In genomic region chr17:80414803-80415625, GRCh38 we compare ENCODE assay signal across 8 cellular contexts. TPM values are rescaled to one million over a fixed set of nuclear protein-coding genes. Genes with fewer than 3 reads are reported as not detected.
DNase-seq lines count a peak whose midpoint lies in the region; ATAC-seq and TF ChIP-seq lines count a peak whose summit lies in the region.

Gene ENDOV, plus strand, starts transcription at chr17:80415167. Its CDS starts 28 bp downstream, at chr17:80415195.

- peak within 1 kb of the TSS; percentile 83; the same call in 1 of the 2 replicates for H2AFZ ChIP-seq in Karpas-422 (ENCODE audit: low read length)

- H3K36me3 ChIP-seq in Karpas-422 (ENCODE audit: insufficient read depth, low read length) (no peaks in the 10 kb centered on the region), Peyer's patch (peaks cover 0 to 12% (median 0%) of the 10 kb centered on the region in 3 donors), mucosa of stomach (ENCODE audit: control insufficient read depth, insufficient read depth, low read length) (no peaks in the 10 kb centered on the region)

- peak in 1 of 6 experiments; percentile 6 for TF ChIP-seq CTCF in Peyer's patch (IDR thresholded peaks at IDR 0.05)

- H3K4me2 ChIP-seq in Karpas-422 (ENCODE audit: low read depth, low read length, poor library complexity, severe bottlenecking) = peak within 1 kb of the TSS; percentile 73

- peak within 1 kb of the TSS; percentile 76 for H3K9ac ChIP-seq in Karpas-422 (ENCODE audit: low read length)
- H3K9ac ChIP-seq in mucosa of stomach (ENCODE audit: low read length) = peak within 1 kb of the TSS; percentile 93

- H3K9me3 Mint-ChIP-seq in activated T-cell treated with anti-CD3 and anti-CD28 coated beads, Interleukin-2, amount 50 U/mL, for 4 hours = no peaks in the 10 kb centered on the region

- H3K27me3 ChIP-seq in Karpas-422 (ENCODE audit: low read length) (no peaks in the 10 kb centered on the region), Peyer's patch (no peaks in the 10 kb centered on the region), mucosa of stomach (ENCODE audit: control insufficient read depth, insufficient read depth, low read length) (no peaks in the 10 kb centered on the region)

- peaks cover 27% of the 10 kb centered on the region for H3K4me1 Mint-ChIP-seq in activated T-cell treated with anti-CD3 and anti-CD28 coated beads, Interleukin-2, amount 50 U/mL, for 4 hours (ENCODE audit: low read depth)

- TF ChIP-seq POLR2A in Peyer's patch (IDR thresholded peaks at IDR 0.05) = peak in 1 of 2 donors; percentile 65

- DNase-seq in DMS53 treated with DMSO at 0.1 percent for 48 hours (lab: John Stamatoyannopoulos, UW; ENCODE audit: unreplicated experiment) (peak; percentile 92), Karpas-422 (peak; percentile 97), Peyer's patch (peak; percentile 93 to 97 (median 97))
- peak; percentile 93 for DNase-seq in activated T-cell treated with anti-CD3 and anti-CD28 coated beads, Interleukin-2, amount 50 U/mL, for 4 hours
- peak; percentile 83 to 90 for DNase-seq in stimulated activated CD8-positive, alpha-beta memory T cell treated with anti-CD3 and anti-CD28 coated beads, Interleukin-4, amount 100 ng/mL, for 4 hours (ENCODE audit: low read depth in 2 of 2, low spot score in 1 of 2)

- peaks cover 11% of the 10 kb centered on the region for H3K4me1 ChIP-seq in Karpas-422 (ENCODE audit: low read length)
- peaks cover 0 to 29% (median 5%) of the 10 kb centered on the region in 4 donors for H3K4me1 ChIP-seq in Peyer's patch
- peaks cover 19% of the 10 kb centered on the region for H3K4me1 ChIP-seq in mucosa of stomach (ENCODE audit: control insufficient read depth, insufficient read depth, low read length)

- H3K4me3 Mint-ChIP-seq in activated T-cell treated with anti-CD3 and anti-CD28 coated beads, Interleukin-2, amount 50 U/mL, for 4 hours = peak within 1 kb of the TSS; percentile 86

- H3K36me3 Mint-ChIP-seq in activated T-cell treated with anti-CD3 and anti-CD28 coated beads, Interleukin-2, amount 50 U/mL, for 4 hours (ENCODE audit: insufficient read depth) = peaks cover 6% of the 10 kb centered on the region

- H3K79me2 ChIP-seq in Karpas-422 (ENCODE audit: low read length) = peaks cover 4% of the 10 kb centered on the region; the same call in 1 of the 2 replicates

- ATAC-seq in GM21825 (IDR thresholded peaks at IDR 0.05; ENCODE audit: unreplicated experiment) (peak; percentile 91), esophagus mucosa (peak; percentile 93)
- ATAC-seq in activated T-cell treated with anti-CD3 and anti-CD28 coated beads, Interleukin-2, amount 50 U/mL, for 4 hours = peak; percentile 93 to 94

- H3K4me3 ChIP-seq in Karpas-422 (ENCODE audit: low read length) (peak within 1 kb of the TSS; percentile 79), Peyer's patch (peak within 1 kb of the TSS; percentile 65 to 87 (median 66)), mucosa of stomach (ENCODE audit: low read length) (peak within 1 kb of the TSS; percentile 97)

- no peaks in the 10 kb centered on the region for H3K9me3 ChIP-seq in Karpas-422 (ENCODE audit: low read length)
- no peaks in the 10 kb centered on the region for H3K9me3 ChIP-seq in Peyer's patch
- H3K9me3 ChIP-seq in mucosa of stomach (ENCODE audit: control insufficient read depth, low read length) = no peaks in the 10 kb centered on the region

- H4K20me1 ChIP-seq in Karpas-422 (ENCODE audit: insufficient read depth, low read depth, low read length) = no peaks in the 10 kb centered on the region

- H3K27me3 Mint-ChIP-seq in activated T-cell treated with anti-CD3 and anti-CD28 coated beads, Interleukin-2, amount 50 U/mL, for 4 hours (ENCODE audit: low read depth) = peaks cover 10% of the 10 kb centered on the region

- no peak within 1 kb of the TSS for H3K27ac ChIP-seq in Karpas-422 (ENCODE audit: low read length)
- peak within 1 kb of the TSS; percentile 82 to 94 (median 86) for H3K27ac ChIP-seq in Peyer's patch

- H3K9me2 ChIP-seq in Karpas-422 (replicated peaks; ENCODE audit: insufficient read depth, low read length) = no peaks in the 10 kb centered on the region

RNA-seq across cellular contexts. Expression of gene ENDOV, which starts in this region (rescaled TPM):
- total RNA-seq in Karpas-422 (2014; rRNA removed; shearing (Covaris generic); ENCODE audit: low replicate concordance) = 11.4 and 22.7 TPM in 2 replicates
- total RNA-seq in Peyer's patch = 10 to 100 TPM; 13.2 to 72.6 (median 36.8) TPM
- 10 to 100 TPM; 11.2 to 12.9 (median 12.4) TPM for total RNA-seq in activated T-cell treated with anti-CD3 and anti-CD28 coated beads, Interleukin-2, amount 50 U/mL, for 4 hours
- total RNA-seq in esophagus mucosa = 12.9 TPM
